In genomic region chr15:90903733-90904536, GRCh38 we compare ENCODE assay signal across 1 cellular context.
TF ChIP-seq lines count a peak whose summit lies in the region.

No MANE protein-coding gene starts in this region.

TF ChIP-seq in H1, 55 proteins besides CTCF, POLR2A, EP300 and RAD21:
- TF ChIP-seq KDM1A (IDR thresholded peaks at IDR 0.05; ENCODE audit: borderline replicate concordance, low read length): no peak
- no peak for TF ChIP-seq BACH1 (IDR thresholded peaks at IDR 0.05; ENCODE audit: low read length)
- TF ChIP-seq SUZ12 (IDR thresholded peaks at IDR 0.05; ENCODE audit: low read length): no peak
- no peak for TF ChIP-seq ATF3 (IDR thresholded peaks at IDR 0.05; ENCODE audit: insufficient read depth, low read depth, low read length)
- no peak for TF ChIP-seq POU5F1 (IDR thresholded peaks at IDR 0.05; ENCODE audit: low read depth, low read length)
- TF ChIP-seq YY1 (IDR thresholded peaks at IDR 0.05; ENCODE audit: low read depth, low read length): no peak
- TF ChIP-seq HDAC6 (IDR thresholded peaks at IDR 0.05; ENCODE audit: low read depth, low read length): no peak
- TF ChIP-seq CTBP2 (IDR thresholded peaks at IDR 0.05; ENCODE audit: borderline replicate concordance, insufficient read depth, insufficient read length, low read length): no peak
- TF ChIP-seq ATF2 (IDR thresholded peaks at IDR 0.05; ENCODE audit: low read length): no peak
- 0 out of 2 replicates have a peak, but pooled peaks have one; percentile 34 for TF ChIP-seq TAF1 (IDR thresholded peaks at IDR 0.05; ENCODE audit: low read depth, low read length)
- TF ChIP-seq HDAC2 (IDR thresholded peaks at IDR 0.05; ENCODE audit: borderline replicate concordance in 1 of 2, low read depth in 2 of 2, low read length in 2 of 2): no peak
- TF ChIP-seq KDM5A (IDR thresholded peaks at IDR 0.05; ENCODE audit: low read length): no peak
- 0 out of 2 replicates have a peak, but pooled peaks have one; percentile 64 for TF ChIP-seq TCF12 (IDR thresholded peaks at IDR 0.05; ENCODE audit: low read depth, low read length)
- TF ChIP-seq RXRA (IDR thresholded peaks at IDR 0.05; ENCODE audit: insufficient read depth, low read depth, low read length): no peak
- TF ChIP-seq E2F6 (IDR thresholded peaks at IDR 0.05): peak; percentile 70; the same call in 1 of the 2 replicates
- no peak for TF ChIP-seq JUN (IDR thresholded peaks at IDR 0.05; ENCODE audit: low read depth, low read length)
- no peak for TF ChIP-seq NANOG (IDR thresholded peaks at IDR 0.05; ENCODE audit: insufficient read depth, low read depth, low read length, poor library complexity, severe bottlenecking)
- no peak for TF ChIP-seq POLR2AphosphoS5 (IDR thresholded peaks at IDR 0.05; ENCODE audit: low read depth, low read length)
- no peak for TF ChIP-seq TAF7 (optimal IDR thresholded peaks at IDR 0.05; ENCODE audit: borderline replicate concordance, low read depth, low read length)
- no peak for TF ChIP-seq CHD7 (IDR thresholded peaks at IDR 0.05; ENCODE audit: insufficient replicate concordance, low read length)
- TF ChIP-seq EZH2 (IDR thresholded peaks at IDR 0.05; ENCODE audit: low read depth, low read length, severe bottlenecking): no peak
- TF ChIP-seq BRCA1 (IDR thresholded peaks at IDR 0.05; ENCODE audit: low read depth, low read length): no peak
- TF ChIP-seq CBX5 (IDR thresholded peaks at IDR 0.05; ENCODE audit: low read depth, low read length): no peak
- no peak for TF ChIP-seq CEBPB (IDR thresholded peaks at IDR 0.05; ENCODE audit: low read depth, low read length)
- no peak for TF ChIP-seq SRF (IDR thresholded peaks at IDR 0.05; ENCODE audit: low read depth, low read length)
- no peak for TF ChIP-seq ASH2L (IDR thresholded peaks at IDR 0.05; ENCODE audit: low read length)
- peak; percentile 49 for TF ChIP-seq MAX (IDR thresholded peaks at IDR 0.05)
- TF ChIP-seq GTF2F1 (IDR thresholded peaks at IDR 0.05; ENCODE audit: borderline replicate concordance, low read depth, low read length): no peak
- no peak for TF ChIP-seq SAP30 (IDR thresholded peaks at IDR 0.05; ENCODE audit: insufficient read depth, insufficient replicate concordance, low read length)
- TF ChIP-seq TBP (IDR thresholded peaks at IDR 0.05; ENCODE audit: low read depth, low read length): peak; percentile 66; the same call in 1 of the 2 replicates
- no peak for TF ChIP-seq RFX5 (IDR thresholded peaks at IDR 0.05; ENCODE audit: borderline replicate concordance, low read depth, low read length)
- no peak for TF ChIP-seq SP4 (IDR thresholded peaks at IDR 0.05; ENCODE audit: low read length)
- 0 out of 2 replicates have a peak, but pooled peaks have one; percentile 60 for TF ChIP-seq GABPA (IDR thresholded peaks at IDR 0.05; ENCODE audit: borderline replicate concordance, insufficient read depth, low read length)
- TF ChIP-seq SP2 (IDR thresholded peaks at IDR 0.05; ENCODE audit: low read length): no peak
- no peak for TF ChIP-seq FOSL1 (IDR thresholded peaks at IDR 0.05; ENCODE audit: insufficient read depth, low read depth, low read length)
- no peak for TF ChIP-seq NRF1 (IDR thresholded peaks at IDR 0.05; ENCODE audit: low read depth, low read length)
- TF ChIP-seq SIN3A (conservative IDR thresholded peaks at IDR 0.05 in 1 of 2, IDR thresholded peaks at IDR 0.05 in 1 of 2; ENCODE audit: low read depth in 1 of 2, low read length in 2 of 2): 0 out of 4 replicates have a peak, but pooled peaks of 1 of the 2 experiments have one; percentile 41
- no peak for TF ChIP-seq KDM4A (IDR thresholded peaks at IDR 0.05; ENCODE audit: low read depth, low read length, severe bottlenecking)
- TF ChIP-seq SP1 (IDR thresholded peaks at IDR 0.05; ENCODE audit: low read depth, low read length): no peak
- TF ChIP-seq CBX8 (IDR thresholded peaks at IDR 0.05; ENCODE audit: borderline replicate concordance, low read depth, low read length): no peak
- TF ChIP-seq CHD1 (IDR thresholded peaks at IDR 0.05; ENCODE audit: low read depth, low read length): no peak
- no peak for TF ChIP-seq CHD2 (IDR thresholded peaks at IDR 0.05; ENCODE audit: low read length)
- TF ChIP-seq JUND (IDR thresholded peaks at IDR 0.05; ENCODE audit: low read length): no peak
- TF ChIP-seq USF2 (IDR thresholded peaks at IDR 0.05; ENCODE audit: low read length): no peak
- no peak for TF ChIP-seq ZNF274 (IDR thresholded peaks at IDR 0.05; ENCODE audit: borderline replicate concordance, extremely low read depth, low read length)
- TF ChIP-seq TEAD4 (IDR thresholded peaks at IDR 0.05; ENCODE audit: low read depth, low read length): no peak
- no peak for TF ChIP-seq SIRT6 (IDR thresholded peaks at IDR 0.05; ENCODE audit: low read length)
- no peak for TF ChIP-seq PHF8 (conservative IDR thresholded peaks at IDR 0.05; ENCODE audit: low read depth, low read length)
- no peak for TF ChIP-seq CREB1 (IDR thresholded peaks at IDR 0.05)
- no peak for TF ChIP-seq RBBP5 (IDR thresholded peaks at IDR 0.05; ENCODE audit: borderline replicate concordance, low read depth, low read length)
- no peak for TF ChIP-seq RNF2 (IDR thresholded peaks at IDR 0.05; ENCODE audit: borderline replicate concordance, low read depth, low read length, missing control alignments, poor library complexity, severe bottlenecking)
- no peak for TF ChIP-seq SIX5 (IDR thresholded peaks at IDR 0.05; ENCODE audit: low read depth, low read length)
- no peak for TF ChIP-seq EGR1 (IDR thresholded peaks at IDR 0.05; ENCODE audit: borderline replicate concordance, low read depth, low read length)
- TF ChIP-seq BCL11A (IDR thresholded peaks at IDR 0.05; ENCODE audit: low read depth in 2 of 2, low read length in 2 of 2): no peak
- no peak for TF ChIP-seq MAFK (IDR thresholded peaks at IDR 0.05; ENCODE audit: low read depth, low read length)
